Comparison of ENCODE assay signal across 16 cellular contexts in genomic region chr1:101130673-101131072, GRCh38.
A peak's percentile ranks its signal among the peaks of the same experiment; 100 is the strongest.
DNase-seq lines count a peak whose midpoint lies in the region; ATAC-seq and TF ChIP-seq lines count a peak whose summit lies in the region.
"Had no signal": no experiment of that assay in that cellular context is flagged by ENCODE, and none has a peak within 500 bp of the region (broad histone marks: within the 10 kb centered on the region; RNA-seq: fewer than 3 reads in every experiment).

No MANE protein-coding gene starts in this region.

- 62 to 72% methylated on average over 6 of the region's 6 CpGs for WGBS in upper lobe of left lung, 2 donors

- H3K36me3 Mint-ChIP-seq in activated CD4-positive, alpha-beta T cell treated with anti-CD3 and anti-CD28 coated beads, Interleukin-2, amount 10 ng/mL, durations not matched to agents 7 days and 5 days (ENCODE audit: low read depth), result peaks cover 16% of the 10 kb centered on the region

- no peak overlapping the region for H3K4me3 ChIP-seq in epithelial cell of proximal tubule (ENCODE audit: low read depth, low read length)
- no peak overlapping the region for H3K4me3 ChIP-seq in coronary artery
- H3K4me3 ChIP-seq in upper lobe of left lung, result no peak overlapping the region
- H3K4me3 ChIP-seq: right lobe of liver had no signal

- no peak for DNase-seq in activated CD4-positive, alpha-beta T cell treated with anti-CD3 and anti-CD28 coated beads, Interleukin-2, amount 10 ng/mL, durations not matched to agents 7 days and 5 days
- DNase-seq in activated CD4-positive, alpha-beta T cell treated with anti-CD3 and anti-CD28 coated beads for 1 hour, result no peak
- DNase-seq in NCI-H226 (peak; percentile 99), epithelial cell of proximal tubule (ENCODE audit: low read depth) (peak; percentile 71), renal cortical epithelial cell (ENCODE audit: low read depth) (peak; percentile 76), coronary artery (ENCODE audit: low spot score) (no peak), NCI-H1092 treated with DMSO at 0.1 percent for 48 hours (lab: John Stamatoyannopoulos, UW) (no peak), upper lobe of left lung (no peak)
- DNase-seq: cerebellar nuclear complex; head of caudate nucleus; MM.1S; NCI-H82; right lobe of liver; stimulated activated CD4-positive, alpha-beta T cell treated with anti-CD3 and anti-CD28 coated beads, Interleukin-2, amount 100 ng/mL, for 48 hours had no signal

- H3K4me3 Mint-ChIP-seq in activated CD4-positive, alpha-beta T cell treated with anti-CD3 and anti-CD28 coated beads, Interleukin-2, amount 10 ng/mL, durations not matched to agents 7 days and 5 days, result no peak overlapping the region

- TF ChIP-seq CTCF in epithelial cell of proximal tubule (conservative IDR thresholded peaks at IDR 0.05; ENCODE audit: low read depth, low read length) (no peak), coronary artery (IDR thresholded peaks at IDR 0.05) (no peak), upper lobe of left lung (IDR thresholded peaks at IDR 0.05) (no peak)

- TF ChIP-seq EP300 in upper lobe of left lung (IDR thresholded peaks at IDR 0.05), result no peak

- no peak overlapping the region for H3K27ac ChIP-seq in coronary artery
- H3K27ac ChIP-seq in upper lobe of left lung, result no peak overlapping the region
- H3K27ac ChIP-seq: 22Rv1, right lobe of liver had no signal

- peaks cover 0 to 10% (median 5%) of the 10 kb centered on the region in 4 donors for H3K4me1 ChIP-seq in upper lobe of left lung
- H3K4me1 ChIP-seq: right lobe of liver had no signal

- ATAC-seq in upper lobe of left lung (ENCODE audit: low FRiP score in 2 of 2), result no peak
- ATAC-seq: right lobe of liver, Right ventricle myocardium inferior had no signal

- H3K9me3 ChIP-seq in upper lobe of left lung, result no peaks in the 10 kb centered on the region
- H3K9me3 ChIP-seq: right lobe of liver had no signal

- TF ChIP-seq POLR2A in upper lobe of left lung (IDR thresholded peaks at IDR 0.05), result no peak

- POLR2A ChIA-PET in activated CD4-positive, alpha-beta T cell treated with anti-CD3 and anti-CD28 coated beads, Interleukin-2, amount 10 ng/mL, durations not matched to agents 7 days and 5 days (lab: Charles Lee), result interaction anchor here (0.7 kb wide), 1 partner anchor 55 kb away, joined by 3 read pairs; no protein-coding TSS in a partner anchor

- H3K27me3 ChIP-seq in upper lobe of left lung, result no peaks in the 10 kb centered on the region
- H3K27me3 ChIP-seq: right lobe of liver had no signal

- H3K9me3 Mint-ChIP-seq in activated CD4-positive, alpha-beta T cell treated with anti-CD3 and anti-CD28 coated beads, Interleukin-2, amount 10 ng/mL, durations not matched to agents 7 days and 5 days, result peaks cover 6% of the 10 kb centered on the region

- no peaks in the 10 kb centered on the region for H3K27me3 Mint-ChIP-seq in activated CD4-positive, alpha-beta T cell treated with anti-CD3 and anti-CD28 coated beads, Interleukin-2, amount 10 ng/mL, durations not matched to agents 7 days and 5 days

- peaks cover 72% of the 10 kb centered on the region for H3K4me1 Mint-ChIP-seq in activated CD4-positive, alpha-beta T cell treated with anti-CD3 and anti-CD28 coated beads, Interleukin-2, amount 10 ng/mL, durations not matched to agents 7 days and 5 days

- H3K27ac Mint-ChIP-seq in activated CD4-positive, alpha-beta T cell treated with anti-CD3 and anti-CD28 coated beads, Interleukin-2, amount 10 ng/mL, durations not matched to agents 7 days and 5 days, result peak overlapping the region; percentile 61

- H3K36me3 ChIP-seq in upper lobe of left lung, result no peaks in the 10 kb centered on the region
- H3K36me3 ChIP-seq: right lobe of liver had no signal

- CTCF ChIA-PET in activated CD4-positive, alpha-beta T cell treated with anti-CD3 and anti-CD28 coated beads, Interleukin-2, amount 10 ng/mL, durations not matched to agents 7 days and 5 days (lab: Charles Lee), result interaction anchor here (1.0 to 1.9 kb wide), 3 partner anchors 9 to 158 kb away, joined by 3 to 7 read pairs (median 5); no protein-coding TSS in a partner anchor

Comparison
In these comparisons a context has a peak if more than half of its experiments do, and no peak if none do; other contexts are left out.
1. DNase-seq: peak in NCI-H226 (single experiment), epithelial cell of proximal tubule (single experiment) and renal cortical epithelial cell (single experiment); none in activated CD4-positive, alpha-beta T cell treated with anti-CD3 and anti-CD28 coated beads, Interleukin-2, amount 10 ng/mL, durations not matched to agents 7 days and 5 days (single experiment), activated CD4-positive, alpha-beta T cell treated with anti-CD3 and anti-CD28 coated beads for 1 hour (single experiment), coronary artery (single experiment), NCI-H1092 treated with DMSO at 0.1 percent for 48 hours (single experiment) and upper lobe of left lung (0 of 2).